In the genomic region with DNA sequence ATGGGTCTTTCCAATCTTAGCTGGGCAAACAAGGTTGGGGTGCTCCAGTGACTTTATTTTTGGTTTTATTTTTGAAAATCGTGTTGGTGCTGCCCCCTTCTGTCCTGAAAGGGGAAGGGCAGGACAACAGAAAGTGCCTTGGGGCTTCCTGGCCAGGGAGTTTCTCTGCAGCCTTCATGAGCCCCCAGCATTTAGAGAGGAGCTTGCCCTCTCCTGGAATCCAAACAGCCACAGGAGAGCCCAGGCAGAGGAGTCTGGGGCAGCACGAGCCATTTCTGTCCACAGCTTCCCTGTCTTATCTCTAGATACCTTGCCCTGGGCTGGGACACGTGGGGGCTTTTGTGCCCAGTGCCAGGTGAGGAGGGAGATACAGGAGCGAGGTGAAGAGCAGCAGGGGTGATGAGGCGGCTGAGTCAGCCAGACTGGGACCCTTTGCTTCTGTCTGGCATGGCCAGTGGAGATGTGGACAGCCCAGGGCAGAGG, we compare ENCODE assay signal across 1 cellular context.
TF ChIP-seq lines count a peak whose summit lies in the region.

No MANE protein-coding gene starts in this region.

TF ChIP-seq in GM12878, 131 proteins besides CTCF, POLR2A, EP300 and RAD21:
- TF ChIP-seq NFYA (IDR thresholded peaks at IDR 0.05; ENCODE audit: borderline replicate concordance, low read depth, low read length) = no peak
- TF ChIP-seq, protein P1, sequence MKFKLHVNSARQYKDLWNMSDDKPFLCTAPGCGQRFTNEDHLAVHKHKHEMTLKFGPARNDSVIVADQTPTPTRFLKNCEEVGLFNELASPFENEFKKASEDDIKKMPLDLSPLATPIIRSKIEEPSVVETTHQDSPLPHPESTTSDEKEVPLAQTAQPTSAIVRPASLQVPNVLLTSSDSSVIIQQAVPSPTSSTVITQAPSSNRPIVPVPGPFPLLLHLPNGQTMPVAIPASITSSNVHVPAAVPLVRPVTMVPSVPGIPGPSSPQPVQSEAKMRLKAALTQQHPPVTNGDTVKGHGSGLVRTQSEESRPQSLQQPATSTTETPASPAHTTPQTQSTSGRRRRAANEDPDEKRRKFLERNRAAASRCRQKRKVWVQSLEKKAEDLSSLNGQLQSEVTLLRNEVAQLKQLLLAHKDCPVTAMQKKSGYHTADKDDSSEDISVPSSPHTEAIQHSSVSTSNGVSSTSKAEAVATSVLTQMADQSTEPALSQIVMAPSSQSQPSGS (IDR thresholded peaks at IDR 0.05; ENCODE audit: low read length) = no peak
- TF ChIP-seq ETV6 (conservative IDR thresholded peaks at IDR 0.05 in 1 of 2, IDR thresholded peaks at IDR 0.05 in 1 of 2; ENCODE audit: borderline replicate concordance in 1 of 2, low read depth in 1 of 2) = no peak
- peak; percentile 53; the same call in 1 of the 2 replicates for TF ChIP-seq SMC3 (IDR thresholded peaks at IDR 0.05; ENCODE audit: borderline replicate concordance, low read length)
- TF ChIP-seq EZH2 (IDR thresholded peaks at IDR 0.05; ENCODE audit: borderline replicate concordance, control insufficient read depth, low read depth, low read length) = no peak
